1 cellular context compared by ENCODE assay signal in the genomic region with DNA sequence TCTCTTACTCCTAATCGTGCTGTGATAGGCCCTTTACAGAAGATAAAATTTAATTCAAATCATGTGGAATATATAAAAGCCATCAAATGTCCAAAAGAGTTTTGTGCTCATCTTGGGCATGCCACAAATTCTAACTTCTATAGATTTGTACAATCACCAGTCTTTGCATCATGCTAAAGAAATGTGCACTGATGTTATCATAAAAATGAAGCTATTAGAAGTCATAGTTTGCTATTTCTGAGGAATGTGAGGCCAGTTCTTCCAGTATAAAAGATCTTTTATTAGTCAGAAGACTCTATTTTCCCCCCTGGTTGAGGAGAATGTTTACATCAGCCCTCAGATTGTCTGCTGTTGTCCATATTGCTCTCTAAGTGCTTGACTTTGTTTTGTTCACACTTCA.
TF ChIP-seq lines count a peak whose summit lies in the region.

No MANE protein-coding gene starts in this region.

TF ChIP-seq in GM23338, 12 proteins besides CTCF, POLR2A, EP300 and RAD21 (continued from another document):
- TF ChIP-seq, protein P1, sequence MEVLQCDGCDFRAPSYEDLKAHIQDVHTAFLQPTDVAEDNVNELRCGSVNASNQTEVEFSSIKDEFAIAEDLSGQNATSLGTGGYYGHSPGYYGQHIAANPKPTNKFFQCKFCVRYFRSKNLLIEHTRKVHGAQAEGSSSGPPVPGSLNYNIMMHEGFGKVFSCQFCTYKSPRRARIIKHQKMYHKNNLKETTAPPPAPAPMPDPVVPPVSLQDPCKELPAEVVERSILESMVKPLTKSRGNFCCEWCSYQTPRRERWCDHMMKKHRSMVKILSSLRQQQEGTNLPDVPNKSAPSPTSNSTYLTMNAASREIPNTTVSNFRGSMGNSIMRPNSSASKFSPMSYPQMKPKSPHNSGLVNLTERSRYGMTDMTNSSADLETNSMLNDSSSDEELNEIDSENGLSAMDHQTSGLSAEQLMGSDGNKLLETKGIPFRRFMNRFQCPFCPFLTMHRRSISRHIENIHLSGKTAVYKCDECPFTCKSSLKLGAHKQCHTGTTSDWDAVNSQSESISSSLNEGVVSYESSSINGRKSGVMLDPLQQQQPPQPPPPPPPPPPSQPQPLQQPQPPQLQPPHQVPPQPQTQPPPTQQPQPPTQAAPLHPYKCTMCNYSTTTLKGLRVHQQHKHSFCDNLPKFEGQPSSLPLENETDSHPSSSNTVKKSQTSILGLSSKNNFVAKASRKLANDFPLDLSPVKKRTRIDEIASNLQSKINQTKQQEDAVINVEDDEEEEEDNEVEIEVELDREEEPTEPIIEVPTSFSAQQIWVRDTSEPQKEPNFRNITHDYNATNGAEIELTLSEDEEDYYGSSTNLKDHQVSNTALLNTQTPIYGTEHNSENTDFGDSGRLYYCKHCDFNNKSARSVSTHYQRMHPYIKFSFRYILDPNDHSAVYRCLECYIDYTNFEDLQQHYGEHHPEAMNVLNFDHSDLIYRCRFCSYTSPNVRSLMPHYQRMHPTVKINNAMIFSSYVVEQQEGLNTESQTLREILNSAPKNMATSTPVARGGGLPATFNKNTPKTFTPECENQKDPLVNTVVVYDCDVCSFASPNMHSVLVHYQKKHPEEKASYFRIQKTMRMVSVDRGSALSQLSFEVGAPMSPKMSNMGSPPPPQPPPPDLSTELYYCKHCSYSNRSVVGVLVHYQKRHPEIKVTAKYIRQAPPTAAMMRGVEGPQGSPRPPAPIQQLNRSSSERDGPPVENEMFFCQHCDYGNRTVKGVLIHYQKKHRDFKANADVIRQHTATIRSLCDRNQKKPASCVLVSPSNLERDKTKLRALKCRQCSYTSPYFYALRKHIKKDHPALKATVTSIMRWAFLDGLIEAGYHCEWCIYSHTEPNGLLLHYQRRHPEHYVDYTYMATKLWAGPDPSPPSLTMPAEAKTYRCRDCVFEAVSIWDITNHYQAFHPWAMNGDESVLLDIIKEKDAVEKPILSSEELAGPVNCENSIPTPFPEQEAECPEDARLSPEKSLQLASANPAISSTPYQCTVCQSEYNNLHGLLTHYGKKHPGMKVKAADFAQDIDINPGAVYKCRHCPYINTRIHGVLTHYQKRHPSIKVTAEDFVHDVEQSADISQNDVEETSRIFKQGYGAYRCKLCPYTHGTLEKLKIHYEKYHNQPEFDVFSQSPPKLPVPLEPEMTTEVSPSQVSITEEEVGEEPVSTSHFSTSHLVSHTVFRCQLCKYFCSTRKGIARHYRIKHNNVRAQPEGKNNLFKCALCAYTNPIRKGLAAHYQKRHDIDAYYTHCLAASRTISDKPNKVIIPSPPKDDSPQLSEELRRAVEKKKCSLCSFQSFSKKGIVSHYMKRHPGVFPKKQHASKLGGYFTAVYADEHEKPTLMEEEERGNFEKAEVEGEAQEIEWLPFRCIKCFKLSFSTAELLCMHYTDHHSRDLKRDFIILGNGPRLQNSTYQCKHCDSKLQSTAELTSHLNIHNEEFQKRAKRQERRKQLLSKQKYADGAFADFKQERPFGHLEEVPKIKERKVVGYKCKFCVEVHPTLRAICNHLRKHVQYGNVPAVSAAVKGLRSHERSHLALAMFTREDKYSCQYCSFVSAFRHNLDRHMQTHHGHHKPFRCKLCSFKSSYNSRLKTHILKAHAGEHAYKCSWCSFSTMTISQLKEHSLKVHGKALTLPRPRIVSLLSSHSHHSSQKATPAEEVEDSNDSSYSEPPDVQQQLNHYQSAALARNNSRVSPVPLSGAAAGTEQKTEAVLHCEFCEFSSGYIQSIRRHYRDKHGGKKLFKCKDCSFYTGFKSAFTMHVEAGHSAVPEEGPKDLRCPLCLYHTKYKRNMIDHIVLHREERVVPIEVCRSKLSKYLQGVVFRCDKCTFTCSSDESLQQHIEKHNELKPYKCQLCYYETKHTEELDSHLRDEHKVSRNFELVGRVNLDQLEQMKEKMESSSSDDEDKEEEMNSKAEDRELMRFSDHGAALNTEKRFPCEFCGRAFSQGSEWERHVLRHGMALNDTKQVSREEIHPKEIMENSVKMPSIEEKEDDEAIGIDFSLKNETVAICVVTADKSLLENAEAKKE (CRISPR knock-in tag; IDR thresholded peaks at IDR 0.05), result no peak
